In the genomic region with DNA sequence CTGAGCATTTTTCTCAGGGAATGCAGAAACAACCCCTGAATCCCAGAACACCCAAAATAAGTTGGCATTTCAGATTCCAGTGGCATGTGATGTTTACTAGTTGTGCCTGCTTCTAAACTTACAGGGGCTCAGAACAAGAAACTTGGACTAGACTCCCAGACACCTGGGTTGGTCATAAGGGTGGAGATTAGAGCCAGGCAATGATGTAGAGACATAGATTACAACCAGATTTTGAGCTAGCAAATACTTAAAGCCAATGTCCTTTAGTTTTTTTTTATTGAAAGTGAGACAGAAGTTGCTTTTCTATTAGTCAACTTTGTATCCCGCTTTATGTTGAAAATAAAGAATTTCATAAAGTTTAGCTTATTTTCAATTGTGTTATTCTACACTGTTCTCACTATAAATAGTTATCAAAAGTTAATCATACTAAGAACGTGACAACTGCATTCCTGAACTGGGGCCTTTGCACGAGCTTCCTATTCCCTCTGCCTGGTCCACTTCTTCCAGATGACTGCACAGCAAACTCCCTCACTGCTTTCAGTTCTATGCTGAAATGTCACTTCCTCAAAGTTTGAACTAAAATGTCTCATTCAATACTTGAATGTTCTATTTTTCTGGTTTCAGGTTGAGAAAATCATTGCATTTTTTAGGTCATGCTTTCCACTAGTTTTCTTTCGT, we compare ENCODE assay signal across 12 cellular contexts.
DNase-seq lines count a peak whose midpoint lies in the region; ATAC-seq and TF ChIP-seq lines count a peak whose summit lies in the region.
"Had no signal": no experiment of that assay in that cellular context is flagged by ENCODE, and none has a peak within 500 bp of the region (broad histone marks: within the 10 kb centered on the region; RNA-seq: fewer than 3 reads in every experiment).

No MANE protein-coding gene starts in this region.

- H3K36me3 ChIP-seq in MM.1S (replicated peaks; ENCODE audit: insufficient read depth, low read length) (no peaks in the 10 kb centered on the region), aorta (ENCODE audit: control insufficient read depth in 1 of 2, insufficient read depth in 2 of 2, low read length in 1 of 2) (no peaks in the 10 kb centered on the region)

- no peaks in the 10 kb centered on the region for H4K20me1 ChIP-seq in MM.1S (ENCODE audit: insufficient read depth, low read length)

- no peaks in the 10 kb centered on the region for H3K27me3 ChIP-seq in MM.1S (replicated peaks; ENCODE audit: insufficient read depth, low read length)
- H3K27me3 ChIP-seq in aorta (ENCODE audit: control insufficient read depth in 1 of 2, insufficient read depth in 2 of 2, low read length in 1 of 2), result no peaks in the 10 kb centered on the region
- H3K27me3 ChIP-seq: testis had no signal

- H3K9me3 ChIP-seq in MM.1S (replicated peaks; ENCODE audit: insufficient read depth, low read length) (no peaks in the 10 kb centered on the region), aorta (ENCODE audit: control insufficient read depth, low read length) (no peaks in the 10 kb centered on the region)
- H3K9me3 ChIP-seq: testis had no signal

- H3K4me3 ChIP-seq in MM.1S (ENCODE audit: low read length), result no peak overlapping the region
- no peak overlapping the region for H3K4me3 ChIP-seq in aorta (ENCODE audit: low read length in 2 of 2)
- H3K4me3 ChIP-seq: testis had no signal

- H3K9me2 ChIP-seq in MM.1S (replicated peaks; ENCODE audit: insufficient read depth, low read length), result no peaks in the 10 kb centered on the region

- H3F3A ChIP-seq in MM.1S (ENCODE audit: insufficient read depth, low read length), result no peaks in the 10 kb centered on the region

- TF ChIP-seq CTCF in MM.1S (IDR thresholded peaks at IDR 0.05; ENCODE audit: low read length), result no peak

- H3K4me1 ChIP-seq in MM.1S (ENCODE audit: low read length) (no peaks in the 10 kb centered on the region), aorta (ENCODE audit: control insufficient read depth in 1 of 2, insufficient read depth in 2 of 2, low read length in 2 of 2) (no peaks in the 10 kb centered on the region)
- H3K4me1 ChIP-seq: testis had no signal

- 54 to 63% methylated on average over 4 of the region's 4 CpGs for WGBS in aorta, 2 donors

- no peak for DNase-seq in MM.1S
- DNase-seq in NCI-H69 (lab: John Stamatoyannopoulos, UW), result no peak
- no peak for DNase-seq in aorta
- DNase-seq in activated CD4-positive, alpha-beta T cell treated with anti-CD3 and anti-CD28 coated beads for 4 hours, result no peak
- DNase-seq: endodermal cell, hypothalamus, NCI-H2081, SHP77 treated with DMSO at 0.1 percent for 48 hours, testis had no signal

- ATAC-seq in GM19035 (IDR thresholded peaks at IDR 0.05; ENCODE audit: unreplicated experiment) (peak; percentile 74), HG02678 (IDR thresholded peaks at IDR 0.05; ENCODE audit: unreplicated experiment) (peak; percentile 82), HG03575 (IDR thresholded peaks at IDR 0.05; ENCODE audit: extremely low read depth, insufficient number of reproducible peaks, low FRiP score, unreplicated experiment) (peak; percentile 52), aorta (ENCODE audit: low FRiP score) (no peak)

- H3K79me2 ChIP-seq in MM.1S (ENCODE audit: low read length), result no peaks in the 10 kb centered on the region

- H3K4me2 ChIP-seq in MM.1S (ENCODE audit: low read depth, low read length), result no peak overlapping the region

- H3K9ac ChIP-seq in MM.1S (ENCODE audit: low read length), result no peak overlapping the region

- H2AFZ ChIP-seq in MM.1S (ENCODE audit: low read length), result no peak overlapping the region

- intact Hi-C loops in aorta (cut with DNase I), result no loop called here

- H3K27ac ChIP-seq in MM.1S (ENCODE audit: low read length), result no peak overlapping the region
- no peak overlapping the region for H3K27ac ChIP-seq in aorta (ENCODE audit: low read depth in 1 of 2, low read length in 2 of 2)
- H3K27ac ChIP-seq: testis had no signal
